ENCODE assay signal across 1 cellular context in genomic region chr3:52118156-52118875, GRCh38.
TF ChIP-seq lines count a peak whose summit lies in the region.

No MANE protein-coding gene starts in this region.

TF ChIP-seq in SK-N-SH, 30 proteins besides CTCF, POLR2A, EP300 and RAD21 (continued from another document):
- TF ChIP-seq GATA2 (CRISPR knock-in tag; IDR thresholded peaks at IDR 0.05) (no peak), REST (IDR thresholded peaks at IDR 0.05; ENCODE audit: low read depth, low read length) (no peak), TAF1 (IDR thresholded peaks at IDR 0.05; ENCODE audit: borderline replicate concordance, low read depth, low read length) (no peak), SMC3 (IDR thresholded peaks at IDR 0.05; ENCODE audit: low read depth, low read length) (no peak), JUND (IDR thresholded peaks at IDR 0.05) (no peak), YY1 (IDR thresholded peaks at IDR 0.05; ENCODE audit: low read depth) (no peak), TEAD4 (IDR thresholded peaks at IDR 0.05; ENCODE audit: borderline replicate concordance, insufficient read depth) (no peak), RXRA (IDR thresholded peaks at IDR 0.05; ENCODE audit: borderline replicate concordance, low read depth) (no peak), POLR2AphosphoS5 (IDR thresholded peaks at IDR 0.05; ENCODE audit: low read depth, low read length) (no peak), NRF1 (IDR thresholded peaks at IDR 0.05; ENCODE audit: low read depth, low read length) (no peak), FOSL2 (IDR thresholded peaks at IDR 0.05; ENCODE audit: borderline replicate concordance, low read depth) (no peak), TCF12 (IDR thresholded peaks at IDR 0.05) (no peak), USF2 (IDR thresholded peaks at IDR 0.05; ENCODE audit: borderline replicate concordance, low read depth, low read length) (no peak), PBX3 (IDR thresholded peaks at IDR 0.05) (no peak)
- TF ChIP-seq, protein P1, sequence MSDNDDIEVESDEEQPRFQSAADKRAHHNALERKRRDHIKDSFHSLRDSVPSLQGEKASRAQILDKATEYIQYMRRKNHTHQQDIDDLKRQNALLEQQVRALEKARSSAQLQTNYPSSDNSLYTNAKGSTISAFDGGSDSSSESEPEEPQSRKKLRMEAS (IDR thresholded peaks at IDR 0.05; ENCODE audit: low read depth) = no peak
